In the genomic region with DNA sequence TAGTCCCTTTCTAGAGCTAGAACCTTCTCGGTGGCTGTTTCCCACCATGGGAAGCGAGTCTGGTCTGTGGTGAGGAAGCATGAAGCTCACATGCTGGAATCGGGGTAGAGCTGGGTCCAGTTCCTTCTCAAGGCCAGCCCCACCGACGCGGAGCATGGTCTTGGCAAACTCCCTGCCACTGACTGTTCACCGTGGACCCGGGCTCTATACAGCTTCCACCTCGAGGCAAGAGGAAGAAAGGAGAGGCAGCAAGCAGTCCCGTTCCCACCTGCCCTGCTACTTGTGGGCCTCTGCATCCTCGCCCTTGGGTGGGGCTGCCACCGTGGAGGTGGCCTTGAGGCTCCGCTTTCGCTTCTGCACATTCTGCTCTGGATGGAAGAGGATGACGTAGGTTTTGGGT, we compare ENCODE assay signal across 34 cellular contexts. TPM values are rescaled to one million over a fixed set of nuclear protein-coding genes. Genes with fewer than 3 reads are reported as not detected.
"Had no signal": no experiment of that assay in that cellular context is flagged by ENCODE, and none has a peak within 500 bp of the region (broad histone marks: within the 10 kb centered on the region; RNA-seq: fewer than 3 reads in every experiment).

No MANE protein-coding gene starts in this region.

- H3K9me3 ChIP-seq: testis, thyroid gland had no signal

- H3K36me3 ChIP-seq: right lobe of liver, thyroid gland, transverse colon, upper lobe of right lung had no signal

- H3K27me3 ChIP-seq: heart right ventricle, hepatocyte, right atrium auricular region, right lobe of liver, stomach, testis, thyroid gland, transverse colon, upper lobe of right lung had no signal

- FAIRE-seq: urothelium cell line had no signal

- H3K4me3 Mint-ChIP-seq: memory B cell; naive thymus-derived CD8-positive, alpha-beta T cell; nephron; neural crest cell; stimulated activated naive B cell treated with anti-CD40 and anti-IgM and Interleukin-4, amounts not matched to agents 10 μg/mL and 1 μg/mL and 100 μg/mL, for 72 hours had no signal

- H3K27ac ChIP-seq: heart right ventricle, hepatocyte, left ventricle myocardium inferior, parathyroid adenoma, right atrium auricular region, right lobe of liver, stomach, testis, thyroid gland, transverse colon, upper lobe of right lung had no signal

- H3K4me3 ChIP-seq: heart right ventricle, hepatocyte, left ventricle myocardium inferior, right atrium auricular region, right lobe of liver, smooth muscle cell, stomach, testis, thyroid gland, transverse colon, upper lobe of right lung had no signal

- H3K4me1 Mint-ChIP-seq: memory B cell; naive thymus-derived CD8-positive, alpha-beta T cell; nephron; neural crest cell; stimulated activated naive B cell treated with anti-CD40 and anti-IgM and Interleukin-4, amounts not matched to agents 10 μg/mL and 1 μg/mL and 100 μg/mL, for 72 hours had no signal

- H3K4me2 ChIP-seq: hepatocyte, smooth muscle cell had no signal

- H3K27ac Mint-ChIP-seq: memory B cell; nephron; progenitor cell of endocrine pancreas; stimulated activated naive B cell treated with anti-CD40 and anti-IgM and Interleukin-4, amounts not matched to agents 10 μg/mL and 1 μg/mL and 100 μg/mL, for 72 hours had no signal

- H3K4me1 ChIP-seq: heart right ventricle, left ventricle myocardium inferior, parathyroid adenoma, right atrium auricular region, right lobe of liver, stomach, testis, thyroid gland, transverse colon, upper lobe of right lung had no signal

- DNase-seq: heart right ventricle; islet precursor cell; left ventricle myocardium inferior; naive thymus-derived CD8-positive, alpha-beta T cell; nucleus accumbens; right lobe of liver; stimulated activated CD4-positive, alpha-beta T cell treated with anti-CD3 and anti-CD28 coated beads, Interleukin-12 subunit alpha, Interleukin-12 subunit beta, amount 100 ng/mL, for 4 hours; stimulated activated CD4-positive, alpha-beta T cell treated with anti-CD3 and anti-CD28 coated beads, Interleukin-15, amount 100 ng/mL, for 24 hours; stimulated activated CD4-positive, alpha-beta T cell treated with anti-CD3 and anti-CD28 coated beads, Interleukin-2, amount 100 ng/mL, for 24 hours; stimulated activated CD4-positive, alpha-beta T cell treated with anti-CD3 and anti-CD28 coated beads, Interleukin-4, amount 100 ng/mL, for 1 hour; stimulated activated naive B cell treated with anti-CD40 and anti-IgM and Interleukin-4, amounts not matched to agents 10 μg/mL and 1 μg/mL and 100 μg/mL, for 72 hours; stimulated activated naive CD8-positive, alpha-beta T cell treated with anti-CD3 and anti-CD28 coated beads, Interleukin-15, Interleukin-2, amounts not matched to agents 100 U/mL and 50 U/mL, for 24 hours; stomach; testis; thyroid gland; transverse colon; upper lobe of right lung had no signal

- H3K79me2 ChIP-seq: hepatocyte, parathyroid adenoma had no signal

- H2AFZ ChIP-seq: hepatocyte, parathyroid adenoma had no signal

- H3K27me3 Mint-ChIP-seq: progenitor cell of endocrine pancreas; stimulated activated naive B cell treated with anti-CD40 and anti-IgM and Interleukin-4, amounts not matched to agents 10 μg/mL and 1 μg/mL and 100 μg/mL, for 72 hours had no signal

RNA-seq across cellular contexts. Expression of gene GRM6, which starts 13.7 kb away (rescaled TPM):
- total RNA-seq: heart right ventricle; hepatocyte; kidney epithelial cell; left ventricle myocardium inferior; lower leg skin; lung microvascular endothelial cell; mucosa of gallbladder; naive thymus-derived CD8-positive, alpha-beta T cell; neural crest cell; osteocyte; progenitor cell of endocrine pancreas; pulmonary artery endothelial cell; renal cortical epithelial cell; right atrium auricular region; skeletal muscle tissue; smooth muscle cell; stomach; thyroid gland; transverse colon; upper lobe of right lung had no signal
- polyA plus RNA-seq: heart right ventricle; hepatocyte; naive thymus-derived CD8-positive, alpha-beta T cell; smooth muscle cell; stomach had no signal

RNA-seq across cellular contexts. Expression of gene ZNF454, which starts 40.4 kb away (rescaled TPM):
- total RNA-seq: smooth muscle cell had no signal
- polyA plus RNA-seq: hepatocyte; naive thymus-derived CD8-positive, alpha-beta T cell had no signal
